ENCODE assay signal across 8 cellular contexts in the genomic region with DNA sequence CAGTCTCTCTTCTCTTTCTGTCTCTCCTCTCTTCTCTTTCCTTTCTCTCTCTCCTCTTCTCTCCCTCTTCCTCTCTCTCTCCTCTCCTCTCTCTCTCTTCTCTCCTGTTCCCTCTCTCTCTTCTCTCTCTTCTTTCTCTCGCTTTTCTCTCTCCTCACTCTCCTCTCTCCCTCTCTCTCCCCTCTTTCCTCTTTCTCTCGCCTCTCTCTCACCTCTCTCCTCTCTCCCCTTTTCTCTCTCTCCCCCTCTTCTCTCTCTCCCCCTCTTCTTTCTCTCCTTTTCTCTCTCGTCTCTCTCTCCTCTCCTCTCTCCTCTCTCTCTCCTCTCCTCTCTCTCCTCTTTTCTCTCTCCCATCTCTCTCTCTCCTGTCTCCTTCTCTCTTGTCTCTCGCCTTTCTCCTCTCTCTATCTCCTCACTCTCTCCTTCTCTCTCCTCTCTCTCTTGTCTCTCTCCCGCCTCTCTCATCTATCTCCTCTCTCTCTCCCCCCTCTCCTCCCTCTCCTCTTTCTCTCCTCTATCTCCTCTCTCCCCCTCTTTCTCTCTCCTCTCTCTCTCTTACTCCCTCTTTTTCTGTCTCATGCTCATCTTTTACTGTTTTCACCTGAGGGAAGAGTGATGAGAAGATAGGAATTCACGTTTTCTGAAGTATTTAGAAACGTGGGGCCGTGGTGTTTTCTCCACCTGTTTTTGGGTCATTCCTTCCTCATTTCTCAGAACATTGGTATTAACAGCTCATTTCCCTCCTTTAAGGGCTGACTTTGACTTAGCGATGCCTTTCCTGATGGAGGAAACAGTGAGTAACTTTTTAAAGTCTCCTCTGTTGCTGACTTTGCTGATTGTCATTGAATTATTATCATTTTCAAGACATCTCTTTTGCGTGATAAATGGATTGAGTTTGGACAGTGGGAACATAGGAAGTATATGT.
DNase-seq lines count a peak whose midpoint lies in the region; ATAC-seq and TF ChIP-seq lines count a peak whose summit lies in the region.

No MANE protein-coding gene starts in this region.

- H3K36me3 Mint-ChIP-seq in GM23338 (ENCODE audit: low read depth) (peaks cover 40% of the 10 kb centered on the region), T-helper 17 cell (ENCODE audit: low read depth) (peaks cover 5% of the 10 kb centered on the region)

- H2AFZ ChIP-seq in GM23338, result no peak overlapping the region

- H3K9me3 ChIP-seq in T-helper 17 cell (ENCODE audit: control insufficient read depth, low read length, poor library complexity, severe bottlenecking) (no peaks in the 10 kb centered on the region), gastroesophageal sphincter (no peaks in the 10 kb centered on the region), skeletal muscle tissue (ENCODE audit: control insufficient read depth in 3 of 3, low read length in 3 of 3) (no peaks in the 10 kb centered on the region)

- DNase-seq in GM23338 (ENCODE audit: low spot score) (no peak), T-helper 17 cell (no peak), NCI-H1694 (lab: John Stamatoyannopoulos, UW) (no peak), DMS79 (lab: John Stamatoyannopoulos, UW) (no peak), NCI-H345 (lab: John Stamatoyannopoulos, UW) (no peak), anterior cingulate cortex (lab: John Stamatoyannopoulos, UW) (no peak)

- H3K4me1 Mint-ChIP-seq in GM23338 (peaks cover 19% of the 10 kb centered on the region), T-helper 17 cell (peaks cover 30% of the 10 kb centered on the region)

- peaks cover 15% of the 10 kb centered on the region; the same call in 1 of the 2 replicates for H3K4me1 ChIP-seq in GM23338 (ENCODE audit: insufficient read depth)
- H3K4me1 ChIP-seq in gastroesophageal sphincter, result peaks cover 0 to 41% (median 0%) of the 10 kb centered on the region in 3 donors
- peaks cover 4 to 16% (median 8%) of the 10 kb centered on the region in 3 donors for H3K4me1 ChIP-seq in skeletal muscle tissue (ENCODE audit: control insufficient read depth in 3 of 3, insufficient read depth in 3 of 3, low read length in 3 of 3)

- TF ChIP-seq POLR2A in gastroesophageal sphincter (IDR thresholded peaks at IDR 0.05), result no peak

- H3K9ac ChIP-seq in skeletal muscle tissue (ENCODE audit: low read depth in 1 of 3, low read length in 3 of 3), result peak overlapping the region in 2 of 3 donors; percentile 69 to 85

- peaks cover 25% of the 10 kb centered on the region for H3K79me2 ChIP-seq in GM23338 (replicated peaks; ENCODE audit: insufficient read depth)

- TF ChIP-seq EP300 in gastroesophageal sphincter (IDR thresholded peaks at IDR 0.05), result no peak

- peaks cover 5% of the 10 kb centered on the region; the same call in 1 of the 2 replicates for H3K27me3 ChIP-seq in GM23338 (ENCODE audit: insufficient read depth)
- no peaks in the 10 kb centered on the region for H3K27me3 ChIP-seq in gastroesophageal sphincter
- H3K27me3 ChIP-seq in skeletal muscle tissue (ENCODE audit: control insufficient read depth in 3 of 3, insufficient read depth in 3 of 3, low read length in 3 of 3), result no peaks in the 10 kb centered on the region

- no peak overlapping the region for H3K27ac ChIP-seq in GM23338 (ENCODE audit: low read depth)
- H3K27ac ChIP-seq in gastroesophageal sphincter, result peak overlapping the region in 2 of 4 donors; percentile 81 to 82
- no peak overlapping the region for H3K27ac ChIP-seq in skeletal muscle tissue (ENCODE audit: low read depth, low read length)

- H3K27me3 Mint-ChIP-seq in GM23338 (ENCODE audit: insufficient read depth, low read depth, poor library complexity) (peaks cover 7% of the 10 kb centered on the region), T-helper 17 cell (no peaks in the 10 kb centered on the region)

- H3K9me2 ChIP-seq in GM23338 (ENCODE audit: insufficient read depth), result 0 out of 2 replicates have a peak, but pooled peaks cover 4% of the 10 kb centered on the region

- H3F3A ChIP-seq in GM23338 (replicated peaks; ENCODE audit: low read depth), result peaks cover 14% of the 10 kb centered on the region; the same call in 1 of the 2 replicates

- 0 out of 2 replicates have a peak, but pooled peaks cover 6% of the 10 kb centered on the region for H3K36me3 ChIP-seq in GM23338 (ENCODE audit: insufficient read depth)
- peaks cover 0 to 6% of the 10 kb centered on the region in 2 donors for H3K36me3 ChIP-seq in gastroesophageal sphincter
- H3K36me3 ChIP-seq in skeletal muscle tissue (ENCODE audit: control insufficient read depth in 3 of 3, insufficient read depth in 3 of 3, low read length in 3 of 3), result no peaks in the 10 kb centered on the region

- peaks cover 4% of the 10 kb centered on the region; the same call in 1 of the 3 replicates for H3K9me3 Mint-ChIP-seq in GM23338

- ATAC-seq in GM23338, result no peak
- ATAC-seq in T-helper 17 cell, result no peak
- no peak for ATAC-seq in gastroesophageal sphincter

- peak overlapping the region; percentile 90 for H3K4me2 ChIP-seq in GM23338

- H4K20me1 ChIP-seq in GM23338 (replicated peaks; ENCODE audit: insufficient read depth), result 0 out of 2 replicates have a peak, but pooled peaks cover 3% of the 10 kb centered on the region

- H3K27ac Mint-ChIP-seq in GM23338 (no peak overlapping the region), T-helper 17 cell (peak overlapping the region; percentile 56)

- TF ChIP-seq CTCF in GM23338 (conservative IDR thresholded peaks at IDR 0.05; ENCODE audit: low read depth in 2 of 2) (no peak), gastroesophageal sphincter (IDR thresholded peaks at IDR 0.05) (no peak)

- peak overlapping the region; percentile 76 for H3K4me3 ChIP-seq in GM23338
- peak overlapping the region; percentile 77 to 86 for H3K4me3 ChIP-seq in gastroesophageal sphincter
- H3K4me3 ChIP-seq in skeletal muscle tissue (ENCODE audit: low read length in 3 of 3), result peak overlapping the region; percentile 73 to 87 (median 76)

- H3K4me3 Mint-ChIP-seq in GM23338, result peak overlapping the region; percentile 90
- peak overlapping the region; percentile 95 for H3K4me3 Mint-ChIP-seq in T-helper 17 cell

- whole genome bisulfite sequencing in gastroesophageal sphincter (ENCODE audit: low coverage in 1 of 2), 2 donors, result 33 to 49% methylated on average over 10 of the region's 10 CpGs

TF ChIP-seq in GM23338, 12 proteins besides CTCF, POLR2A, EP300 and RAD21 (continues in another document):
- TF ChIP-seq ZNF114 (CRISPR knock-in tag; IDR thresholded peaks at IDR 0.05), result no peak
- no peak for TF ChIP-seq NANOG (IDR thresholded peaks at IDR 0.05; ENCODE audit: borderline replicate concordance)
- no peak for TF ChIP-seq STAT1 (IDR thresholded peaks at IDR 0.05; ENCODE audit: unreplicated experiment)
- no peak for TF ChIP-seq EZH2 (IDR thresholded peaks at IDR 0.05; ENCODE audit: low read depth, unreplicated experiment)
- TF ChIP-seq JUNB (IDR thresholded peaks at IDR 0.05; ENCODE audit: unreplicated experiment), result no peak
